ENCODE assay signal across 20 cellular contexts in the genomic region with DNA sequence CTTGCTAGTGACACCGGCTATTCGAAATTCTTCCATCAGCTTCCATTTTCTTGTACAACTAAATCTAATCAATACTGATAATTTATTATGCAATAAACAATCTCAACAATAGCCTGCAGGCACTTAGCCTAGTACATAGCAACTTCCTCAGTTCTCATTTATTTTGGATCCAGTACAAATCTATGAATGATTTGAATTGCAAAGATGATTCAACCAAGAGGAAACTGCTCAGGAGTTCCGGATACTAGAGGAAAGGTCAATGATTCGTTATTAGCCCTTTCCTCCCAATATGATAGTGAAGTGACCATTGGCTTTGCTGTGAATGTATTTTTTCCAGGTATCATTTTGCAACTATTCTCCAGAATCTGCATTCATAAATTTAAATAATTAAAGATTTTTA.
"Had no signal": no experiment of that assay in that cellular context is flagged by ENCODE, and none has a peak within 500 bp of the region (broad histone marks: within the 10 kb centered on the region; RNA-seq: fewer than 3 reads in every experiment).

No MANE protein-coding gene starts in this region.

- H3K4me3 ChIP-seq: breast epithelium, Peyer's patch had no signal

- ATAC-seq: activated CD4-positive, CD25-positive, alpha-beta regulatory T cell treated with anti-CD3 and anti-CD28 coated beads, Interleukin-2, amount 50 U/mL, for 24 hours; activated CD8-positive, alpha-beta T cell treated with anti-CD3 and anti-CD28 coated beads, Interleukin-2, amount 10 ng/mL, durations not matched to agents 7 days and 5 days had no signal

- DNase-seq: activated CD4-positive, alpha-beta T cell treated with anti-CD3 and anti-CD28 coated beads for 4 hours; activated CD8-positive, alpha-beta T cell treated with anti-CD3 and anti-CD28 coated beads, Interleukin-2, amount 10 ng/mL, durations not matched to agents 7 days and 5 days; activated effector memory CD4-positive, alpha-beta T cell treated with Interleukin-2 at 50 U/mL for 16 hours; activated naive CD4-positive, alpha-beta T cell; activated T-cell treated with anti-CD3 and anti-CD28 coated beads, Interleukin-2, amount 50 U/mL, for 24 hours; aorta; central memory CD4-positive, alpha-beta T cell; Kasumi-1; NCI-H1105 treated with DMSO at 0.1 percent for 48 hours; NCI-H1436 treated with DMSO at 0.1 percent for 48 hours; NCI-H187; NCI-H2081; NCI-H510A treated with DMSO at 0.1 percent for 48 hours; NCI-H69; NK-92 treated with Interleukin-12 subunit alpha and Interleukin-12 subunit beta, amount 100 ng/mL, for 24 hours; OCI-M1; Peyer's patch; SHP77 had no signal
